20 cellular contexts compared by ENCODE assay signal in the genomic region with DNA sequence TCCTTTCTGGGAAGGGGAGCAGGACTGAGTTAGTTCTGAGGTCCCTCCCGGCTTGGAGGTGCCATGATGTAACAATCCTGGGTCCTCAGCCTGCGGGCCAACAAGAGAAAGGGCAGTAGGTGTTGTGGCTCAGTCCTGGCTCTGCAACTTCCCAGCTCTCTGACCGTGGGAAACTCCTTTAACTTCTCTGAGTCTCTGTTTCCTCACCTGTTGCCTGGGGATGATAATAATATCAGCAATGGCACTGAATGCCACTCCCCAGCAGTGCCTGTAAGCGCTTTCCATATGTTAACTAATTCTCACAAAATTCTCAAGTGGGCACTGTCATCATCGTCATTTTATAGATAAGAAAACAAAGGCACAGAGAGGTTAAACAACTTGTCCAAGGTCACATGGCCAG. TPM values are rescaled to one million over a fixed set of nuclear protein-coding genes. Genes with fewer than 3 reads are reported as not detected.
"Had no signal": no experiment of that assay in that cellular context is flagged by ENCODE, and none has a peak within 500 bp of the region (broad histone marks: within the 10 kb centered on the region; RNA-seq: fewer than 3 reads in every experiment).

No MANE protein-coding gene starts in this region.

- H3K9me3 Mint-ChIP-seq: activated CD4-positive, alpha-beta T cell treated with anti-CD3 and anti-CD28 coated beads, Interleukin-2, amount 10 ng/mL, durations not matched to agents 24 days and 14 days; activated naive CD4-positive, alpha-beta T cell treated with anti-CD3 and anti-CD28 coated beads, Interleukin-2, amount 50 U/mL, for 72 hours; memory B cell; stimulated activated naive CD8-positive, alpha-beta T cell treated with anti-CD3 and anti-CD28 coated beads, Interleukin-15, Interleukin-2, amounts not matched to agents 100 ng/mL and 50 ng/mL, for 24 hours; T-helper 1 cell treated with Interleukin-12 subunit alpha and Interleukin-12 subunit beta and Interleukin-4 antibody, amounts not matched to agents 30 μg/mL and 1 μg/mL, for 36 hours; WTC11 had no signal

- H3K27me3 ChIP-seq: upper lobe of left lung had no signal

- H3K36me3 Mint-ChIP-seq: activated naive CD4-positive, alpha-beta T cell treated with anti-CD3 and anti-CD28 coated beads, Interleukin-2, amount 50 U/mL, for 72 hours; brain; memory B cell; WTC11 had no signal

- H3K36me3 ChIP-seq: esophagus muscularis mucosa, upper lobe of left lung had no signal

- H3K9me3 ChIP-seq: esophagus muscularis mucosa, upper lobe of left lung had no signal

- H3K4me3 Mint-ChIP-seq: activated CD4-positive, alpha-beta T cell treated with anti-CD3 and anti-CD28 coated beads, Interleukin-2, amount 10 ng/mL, durations not matched to agents 24 days and 14 days; brain; memory B cell; stimulated activated naive CD8-positive, alpha-beta T cell treated with anti-CD3 and anti-CD28 coated beads, Interleukin-15, Interleukin-2, amounts not matched to agents 100 ng/mL and 50 ng/mL, for 24 hours; T-helper 1 cell treated with Interleukin-12 subunit alpha and Interleukin-12 subunit beta and Interleukin-4 antibody, amounts not matched to agents 30 μg/mL and 1 μg/mL, for 36 hours; WTC11 had no signal

- DNase-seq: activated CD4-positive, alpha-beta T cell treated with anti-CD3 and anti-CD28 coated beads, Interleukin-2, amount 10 ng/mL, durations not matched to agents 24 days and 14 days; activated effector memory CD4-positive, alpha-beta T cell treated with Interleukin-2 at 50 U/mL for 16 hours; activated T-cell treated with anti-CD3 and anti-CD28 coated beads, Interleukin-2, amount 50 U/mL, for 1 hour; cerebellar nuclear complex; stimulated activated CD4-positive, alpha-beta T cell treated with anti-CD3 and anti-CD28 coated beads, Interleukin-12 subunit alpha, Interleukin-12 subunit beta, amount 100 ng/mL, for 4 hours; stimulated activated CD4-positive, alpha-beta T cell treated with anti-CD3 and anti-CD28 coated beads, Interleukin-2, amount 100 ng/mL, for 48 hours; stimulated activated CD8-positive, alpha-beta memory T cell treated with anti-CD3 and anti-CD28 coated beads, Interleukin-4, amount 100 ng/mL, for 48 hours had no signal

- H3K4me3 ChIP-seq: esophagus muscularis mucosa, upper lobe of left lung had no signal

- H3K27ac Mint-ChIP-seq: activated CD4-positive, alpha-beta T cell treated with anti-CD3 and anti-CD28 coated beads, Interleukin-2, amount 10 ng/mL, durations not matched to agents 24 days and 14 days; activated naive CD4-positive, alpha-beta T cell treated with anti-CD3 and anti-CD28 coated beads, Interleukin-2, amount 50 U/mL, for 72 hours; brain; memory B cell; stimulated activated naive CD8-positive, alpha-beta T cell treated with anti-CD3 and anti-CD28 coated beads, Interleukin-15, Interleukin-2, amounts not matched to agents 100 ng/mL and 50 ng/mL, for 24 hours; T-helper 1 cell treated with Interleukin-12 subunit alpha and Interleukin-12 subunit beta and Interleukin-4 antibody, amounts not matched to agents 30 μg/mL and 1 μg/mL, for 36 hours; WTC11 had no signal

- H3K27ac ChIP-seq: esophagus muscularis mucosa, upper lobe of left lung had no signal

- H3K4me1 ChIP-seq: esophagus muscularis mucosa, upper lobe of left lung had no signal

- ATAC-seq: activated naive CD4-positive, alpha-beta T cell treated with anti-CD3 and anti-CD28 coated beads, Interleukin-2, amount 50 U/mL, for 72 hours; WTC11 had no signal

- H3K4me1 Mint-ChIP-seq: activated CD4-positive, alpha-beta T cell treated with anti-CD3 and anti-CD28 coated beads, Interleukin-2, amount 10 ng/mL, durations not matched to agents 24 days and 14 days; memory B cell had no signal

- H3K27me3 Mint-ChIP-seq: activated CD4-positive, alpha-beta T cell treated with anti-CD3 and anti-CD28 coated beads, Interleukin-2, amount 10 ng/mL, durations not matched to agents 24 days and 14 days had no signal

RNA-seq across cellular contexts. Expression of a gene that starts 2.3 kb away (rescaled TPM):
- total RNA-seq: activated CD4-positive, alpha-beta T cell treated with anti-CD3 and anti-CD28 coated beads, Interleukin-2, amount 10 ng/mL, durations not matched to agents 24 days and 14 days; activated naive CD4-positive, alpha-beta T cell treated with anti-CD3 and anti-CD28 coated beads, Interleukin-2, amount 50 U/mL, for 72 hours; dermis blood vessel endothelial cell; esophagus muscularis mucosa; fibroblast of villous mesenchyme; temporal lobe; upper lobe of left lung had no signal
- polyA plus RNA-seq: neural cell had no signal

RNA-seq across cellular contexts. Expression of a gene that starts 46.3 kb away (rescaled TPM):
- total RNA-seq: activated CD4-positive, alpha-beta T cell treated with anti-CD3 and anti-CD28 coated beads, Interleukin-2, amount 10 ng/mL, durations not matched to agents 24 days and 14 days; activated naive CD4-positive, alpha-beta T cell treated with anti-CD3 and anti-CD28 coated beads, Interleukin-2, amount 50 U/mL, for 72 hours; temporal lobe; upper lobe of left lung had no signal

RNA-seq across cellular contexts. Expression of a gene that starts 56.8 kb away (rescaled TPM):
- total RNA-seq: dermis blood vessel endothelial cell, fibroblast of villous mesenchyme, osteocyte had no signal
- polyA plus RNA-seq: neural cell had no signal
